ENCODE assay signal across 14 cellular contexts in genomic region chr2:9001778-9002177, GRCh38. TPM values are rescaled to one million over a fixed set of nuclear protein-coding genes. Genes with fewer than 3 reads are reported as not detected.
DNase-seq lines count a peak whose midpoint lies in the region; ATAC-seq and TF ChIP-seq lines count a peak whose summit lies in the region.
"Had no signal": no experiment of that assay in that cellular context is flagged by ENCODE, and none has a peak within 500 bp of the region (broad histone marks: within the 10 kb centered on the region; RNA-seq: fewer than 3 reads in every experiment).

No MANE protein-coding gene starts in this region.

- intact Hi-C loops in activated naive CD4-positive, alpha-beta T cell treated with anti-CD3 and anti-CD28 coated beads for 36 hours (cut with micrococcal nuclease), result loop anchor here (5.0 kb wide), 1 partner anchor 421 kb away; the partner anchor contains the start of genes CPSF3 and ITGB1BP1

- no peak for ATAC-seq in WTC11

- H3K4me1 ChIP-seq in smooth muscle cell (ENCODE audit: low read depth) (peaks cover 10% of the 10 kb centered on the region), Karpas-422 (ENCODE audit: low read length) (no peaks in the 10 kb centered on the region)

- H3K36me3 Mint-ChIP-seq in activated naive CD4-positive, alpha-beta T cell treated with anti-CD3 and anti-CD28 coated beads, Interleukin-2, amount 50 U/mL, for 24 hours, result no peaks in the 10 kb centered on the region
- H3K36me3 Mint-ChIP-seq in activated naive CD4-positive, alpha-beta T cell treated with anti-CD3 and anti-CD28 coated beads for 36 hours (ENCODE audit: low read depth), result no peaks in the 10 kb centered on the region
- H3K36me3 Mint-ChIP-seq in WTC11, result no peaks in the 10 kb centered on the region; the same call in 1 of the 2 replicates
- H3K36me3 Mint-ChIP-seq in glutamatergic neuron (ENCODE audit: unreplicated experiment), result no peaks in the 10 kb centered on the region

- no peak overlapping the region for H2AFZ ChIP-seq in smooth muscle cell (ENCODE audit: low read depth)
- H2AFZ ChIP-seq in Karpas-422 (ENCODE audit: low read length), result no peak overlapping the region

- no peak overlapping the region for H3K27ac ChIP-seq in smooth muscle cell (ENCODE audit: low read depth)
- H3K27ac ChIP-seq in Karpas-422 (ENCODE audit: low read length), result no peak overlapping the region

- POLR2A ChIA-PET in WTC11 (lab: Charles Lee), result no interaction called here

- peaks cover 3% of the 10 kb centered on the region for H3F3A ChIP-seq in smooth muscle cell (ENCODE audit: low read depth)

- no peak overlapping the region for H3K9ac ChIP-seq in smooth muscle cell (ENCODE audit: low read depth)
- no peak overlapping the region for H3K9ac ChIP-seq in Karpas-422 (ENCODE audit: low read length)

- H4K20me1 ChIP-seq in smooth muscle cell (ENCODE audit: low read depth), result peaks cover 55% of the 10 kb centered on the region
- H4K20me1 ChIP-seq in Karpas-422 (ENCODE audit: insufficient read depth, low read depth, low read length), result no peaks in the 10 kb centered on the region

- H3K4me3 Mint-ChIP-seq in activated naive CD4-positive, alpha-beta T cell treated with anti-CD3 and anti-CD28 coated beads, Interleukin-2, amount 50 U/mL, for 24 hours, result peak overlapping the region; percentile 82
- H3K4me3 Mint-ChIP-seq in activated naive CD4-positive, alpha-beta T cell treated with anti-CD3 and anti-CD28 coated beads for 36 hours, result no peak overlapping the region
- peak overlapping the region; percentile 80; the same call in 1 of the 2 replicates for H3K4me3 Mint-ChIP-seq in WTC11
- peak overlapping the region; percentile 96 for H3K4me3 Mint-ChIP-seq in glutamatergic neuron (ENCODE audit: unreplicated experiment)

- CTCF ChIA-PET in activated naive CD4-positive, alpha-beta T cell treated with anti-CD3 and anti-CD28 coated beads for 36 hours (lab: Charles Lee), result no interaction called here
- CTCF ChIA-PET in WTC11 (lab: Charles Lee), result no interaction called here

- no peaks in the 10 kb centered on the region for H3K36me3 ChIP-seq in smooth muscle cell (ENCODE audit: low read depth)
- H3K36me3 ChIP-seq in Karpas-422 (ENCODE audit: insufficient read depth, low read length), result no peaks in the 10 kb centered on the region

- 76% methylated on average over 8 of the region's 8 CpGs for WGBS in smooth muscle cell (ENCODE audit: low lambda C conversion rate)

- no peak for DNase-seq in activated naive CD4-positive, alpha-beta T cell treated with anti-CD3 and anti-CD28 coated beads for 36 hours
- DNase-seq in WTC11 (ENCODE audit: low spot score) (no peak), glutamatergic neuron (no peak), smooth muscle cell (lab: John Stamatoyannopoulos, UW; ENCODE audit: unreplicated experiment) (no peak), epidermal melanocyte (ENCODE audit: insufficient read length, low spot score) (no peak), Karpas-422 (no peak), DMS114 treated with DMSO at 0.1 percent for 48 hours (lab: John Stamatoyannopoulos, UW; ENCODE audit: unreplicated experiment) (no peak)
- DNase-seq: amniotic stem cell; effector memory CD4-positive, alpha-beta T cell; MV-4-11; NCI-H446 treated with DMSO at 0.1 percent for 48 hours; T-helper 9 cell had no signal

- peak overlapping the region; percentile 92 for H3K4me2 ChIP-seq in smooth muscle cell
- no peak overlapping the region for H3K4me2 ChIP-seq in Karpas-422 (ENCODE audit: low read depth, low read length, poor library complexity, severe bottlenecking)

- H3K9me2 ChIP-seq in Karpas-422 (replicated peaks; ENCODE audit: insufficient read depth, low read length), result no peaks in the 10 kb centered on the region

- H3K79me2 ChIP-seq in smooth muscle cell (ENCODE audit: low read depth) (peaks cover 63% of the 10 kb centered on the region), Karpas-422 (ENCODE audit: low read length) (no peaks in the 10 kb centered on the region)

- H3K9me3 ChIP-seq in smooth muscle cell (replicated peaks; ENCODE audit: low read depth) (no peaks in the 10 kb centered on the region), Karpas-422 (ENCODE audit: low read length) (no peaks in the 10 kb centered on the region)
- H3K9me3 ChIP-seq: mucosa of descending colon had no signal

- no peak for TF ChIP-seq CTCF in WTC11 (IDR thresholded peaks at IDR 0.05)
- TF ChIP-seq CTCF in glutamatergic neuron (IDR thresholded peaks at IDR 0.05; ENCODE audit: partially characterized antibody, unreplicated experiment), result no peak
- no peak for TF ChIP-seq CTCF in smooth muscle cell (IDR thresholded peaks at IDR 0.05; ENCODE audit: borderline replicate concordance, insufficient read depth, poor library complexity, severe bottlenecking)

- peaks cover 17% of the 10 kb centered on the region for H3K4me1 Mint-ChIP-seq in activated naive CD4-positive, alpha-beta T cell treated with anti-CD3 and anti-CD28 coated beads, Interleukin-2, amount 50 U/mL, for 24 hours
- H3K4me1 Mint-ChIP-seq in activated naive CD4-positive, alpha-beta T cell treated with anti-CD3 and anti-CD28 coated beads for 36 hours (ENCODE audit: low read depth), result peaks cover 15% of the 10 kb centered on the region
- H3K4me1 Mint-ChIP-seq in WTC11 (peaks cover 44% of the 10 kb centered on the region), glutamatergic neuron (ENCODE audit: low read depth, unreplicated experiment) (peaks cover 15% of the 10 kb centered on the region)

- H3K4me3 ChIP-seq in smooth muscle cell (peak overlapping the region; percentile 81), Karpas-422 (ENCODE audit: low read length) (no peak overlapping the region)
- H3K4me3 ChIP-seq: mucosa of descending colon had no signal

- H3K27ac Mint-ChIP-seq in activated naive CD4-positive, alpha-beta T cell treated with anti-CD3 and anti-CD28 coated beads, Interleukin-2, amount 50 U/mL, for 24 hours, result no peak overlapping the region
- no peak overlapping the region for H3K27ac Mint-ChIP-seq in activated naive CD4-positive, alpha-beta T cell treated with anti-CD3 and anti-CD28 coated beads for 36 hours
- no peak overlapping the region for H3K27ac Mint-ChIP-seq in WTC11
- no peak overlapping the region for H3K27ac Mint-ChIP-seq in glutamatergic neuron (ENCODE audit: unreplicated experiment)

- no peaks in the 10 kb centered on the region for H3K27me3 Mint-ChIP-seq in activated naive CD4-positive, alpha-beta T cell treated with anti-CD3 and anti-CD28 coated beads, Interleukin-2, amount 50 U/mL, for 24 hours
- H3K27me3 Mint-ChIP-seq in activated naive CD4-positive, alpha-beta T cell treated with anti-CD3 and anti-CD28 coated beads for 36 hours (ENCODE audit: low read depth), result peaks cover 5% of the 10 kb centered on the region
- no peaks in the 10 kb centered on the region for H3K27me3 Mint-ChIP-seq in WTC11 (ENCODE audit: low read depth)
- H3K27me3 Mint-ChIP-seq in glutamatergic neuron (ENCODE audit: unreplicated experiment), result peaks cover 4% of the 10 kb centered on the region

- no peaks in the 10 kb centered on the region for H3K9me3 Mint-ChIP-seq in activated naive CD4-positive, alpha-beta T cell treated with anti-CD3 and anti-CD28 coated beads, Interleukin-2, amount 50 U/mL, for 24 hours
- H3K9me3 Mint-ChIP-seq in activated naive CD4-positive, alpha-beta T cell treated with anti-CD3 and anti-CD28 coated beads for 36 hours, result no peaks in the 10 kb centered on the region
- H3K9me3 Mint-ChIP-seq in WTC11 (no peaks in the 10 kb centered on the region), glutamatergic neuron (ENCODE audit: unreplicated experiment) (peaks cover 7% of the 10 kb centered on the region)

- H3K27me3 ChIP-seq in smooth muscle cell (ENCODE audit: low read depth), result no peaks in the 10 kb centered on the region
- no peaks in the 10 kb centered on the region for H3K27me3 ChIP-seq in Karpas-422 (ENCODE audit: low read length)

TF ChIP-seq in WTC11, 78 proteins besides CTCF, POLR2A, EP300 and RAD21:
- no peak for TF ChIP-seq ZNF512 (CRISPR knock-in tag; IDR thresholded peaks at IDR 0.05; ENCODE audit: borderline replicate concordance)

RNA-seq across cellular contexts. Expression of gene MBOAT2, which starts 1.7 kb away (rescaled TPM):
- 1 to 10 TPM; 4.1 to 4.4 TPM for total RNA-seq in activated naive CD4-positive, alpha-beta T cell treated with anti-CD3 and anti-CD28 coated beads for 36 hours
- total RNA-seq in WTC11 (2021), result 19.2 to 24.7 TPM (median 22.5 TPM) in 3 replicates
- 72.5 TPM for total RNA-seq in glutamatergic neuron (ENCODE audit: unreplicated experiment)
- 24.1 and 49.5 TPM in 2 replicates for total RNA-seq in smooth muscle cell
- polyA plus RNA-seq in smooth muscle cell, result 32.6 and 35.2 TPM in 2 replicates
- total RNA-seq in Karpas-422 (2014; rRNA removed; shearing (Covaris generic); ENCODE audit: low replicate concordance), result not detected in 2 replicates
